In genomic region chr19:1105873-1106840, GRCh38 we compare ENCODE assay signal across 9 cellular contexts. TPM values are rescaled to one million over a fixed set of nuclear protein-coding genes. Genes with fewer than 3 reads are reported as not detected.
A peak's percentile ranks its signal among the peaks of the same experiment; 100 is the strongest.
DNase-seq lines count a peak whose midpoint lies in the region; ATAC-seq and TF ChIP-seq lines count a peak whose summit lies in the region.
"Had no signal": no experiment of that assay in that cellular context is flagged by ENCODE, and none has a peak within 500 bp of the region (broad histone marks: within the 10 kb centered on the region; RNA-seq: fewer than 3 reads in every experiment).

No MANE protein-coding gene starts in this region.

- H3K9me3 ChIP-seq in fibroblast of lung (ENCODE audit: control insufficient read depth, insufficient read depth, low read depth, low read length) = no peaks in the 10 kb centered on the region

- H3K27ac Mint-ChIP-seq in activated CD4-positive, alpha-beta T cell treated with anti-CD3 and anti-CD28 coated beads, Interleukin-2, amount 10 ng/mL, durations not matched to agents 7 days and 5 days = peak overlapping the region; percentile 62
- peak overlapping the region; percentile 30 for H3K27ac Mint-ChIP-seq in activated B cell treated with CpG ODN at 0.5 μM for 24 hours
- H3K27ac Mint-ChIP-seq in stimulated activated naive CD8-positive, alpha-beta T cell treated with anti-CD3 and anti-CD28 coated beads, Interleukin-15, amount 100 ng/mL, for 72 hours = peak overlapping the region in 1 of 2 donors; percentile 91

- peak overlapping the region; percentile 61 for H3K4me3 Mint-ChIP-seq in activated CD4-positive, alpha-beta T cell treated with anti-CD3 and anti-CD28 coated beads, Interleukin-2, amount 10 ng/mL, durations not matched to agents 7 days and 5 days
- H3K4me3 Mint-ChIP-seq in activated B cell treated with CpG ODN at 0.5 μM for 24 hours = peak overlapping the region; percentile 50
- H3K4me3 Mint-ChIP-seq in stimulated activated naive CD8-positive, alpha-beta T cell treated with anti-CD3 and anti-CD28 coated beads, Interleukin-15, amount 100 ng/mL, for 72 hours = peak overlapping the region; percentile 47 to 83

- CTCF ChIA-PET in activated CD4-positive, alpha-beta T cell treated with anti-CD3 and anti-CD28 coated beads, Interleukin-2, amount 10 ng/mL, durations not matched to agents 7 days and 5 days (lab: Charles Lee) = interaction anchor here (0.5 to 1.2 kb wide), 4 partner anchors 8 to 71 kb away, joined by 3 read pairs; no protein-coding TSS in a partner anchor
- CTCF ChIA-PET in activated B cell treated with CpG ODN at 0.5 μM for 24 hours (lab: Charles Lee) = no interaction called here

- no peak for DNase-seq in activated CD4-positive, alpha-beta T cell treated with anti-CD3 and anti-CD28 coated beads, Interleukin-2, amount 10 ng/mL, durations not matched to agents 7 days and 5 days
- no peak for DNase-seq in activated CD4-positive, alpha-beta T cell treated with anti-CD3 and anti-CD28 coated beads, Interleukin-2, amount 50 U/mL, for 48 hours
- DNase-seq in activated B cell treated with CpG ODN at 0.5 μM for 24 hours (no peak), fibroblast of lung (ENCODE audit: low read depth in 2 of 2) (no peak), DMS53 (lab: John Stamatoyannopoulos, UW) (no peak), NCI-H187 (lab: John Stamatoyannopoulos, UW) (no peak)
- no peak for DNase-seq in stimulated activated naive CD8-positive, alpha-beta T cell treated with anti-CD3 and anti-CD28 coated beads, Interleukin-15, amount 100 ng/mL, for 72 hours
- DNase-seq: small intestine had no signal

- H3K27ac ChIP-seq in fibroblast of lung (ENCODE audit: insufficient read depth, low read length) = no peak overlapping the region

- POLR2A ChIA-PET in activated CD4-positive, alpha-beta T cell treated with anti-CD3 and anti-CD28 coated beads, Interleukin-2, amount 10 ng/mL, durations not matched to agents 7 days and 5 days (lab: Charles Lee) = no interaction called here
- POLR2A ChIA-PET in activated B cell treated with CpG ODN at 0.5 μM for 24 hours (lab: Charles Lee) = interaction anchor here (0.6 to 3.7 kb wide), 7 partner anchors 17 to 140 kb away, joined by 3 to 41 read pairs (median 5); partner anchors contain the start of genes ABCA7 and ARHGAP45

- peaks cover 18% of the 10 kb centered on the region for H3K4me1 ChIP-seq in fibroblast of lung (ENCODE audit: control insufficient read depth, extremely low read depth, insufficient read depth, low read length)

- ATAC-seq in activated B cell treated with CpG ODN at 0.5 μM for 24 hours (ENCODE audit: low read depth) (no peak), HG02798 (IDR thresholded peaks at IDR 0.05; ENCODE audit: poor library complexity, unreplicated experiment) (no peak)
- no peak for ATAC-seq in stimulated activated naive CD8-positive, alpha-beta T cell treated with anti-CD3 and anti-CD28 coated beads, Interleukin-15, amount 100 ng/mL, for 72 hours

- TF ChIP-seq CTCF in activated B cell treated with CpG ODN at 0.5 μM for 24 hours (IDR thresholded peaks at IDR 0.05) (no peak), fibroblast of lung (conservative IDR thresholded peaks at IDR 0.05 in 1 of 2, IDR thresholded peaks at IDR 0.05 in 1 of 2; ENCODE audit: low read depth in 1 of 2, low read length in 2 of 2) (no peak)

- H3K36me3 Mint-ChIP-seq in activated CD4-positive, alpha-beta T cell treated with anti-CD3 and anti-CD28 coated beads, Interleukin-2, amount 10 ng/mL, durations not matched to agents 7 days and 5 days (ENCODE audit: low read depth) = peaks cover 2% of the 10 kb centered on the region
- peaks cover 22% of the 10 kb centered on the region for H3K36me3 Mint-ChIP-seq in activated B cell treated with CpG ODN at 0.5 μM for 24 hours (ENCODE audit: low read depth)

- peaks cover 44% of the 10 kb centered on the region for H3K36me3 ChIP-seq in fibroblast of lung (ENCODE audit: control insufficient read depth, insufficient read depth, low read length)

- H3K79me2 ChIP-seq in fibroblast of lung (ENCODE audit: control insufficient read depth, insufficient read depth, low read length) = peaks cover 15% of the 10 kb centered on the region

- no peaks in the 10 kb centered on the region for H3K27me3 ChIP-seq in fibroblast of lung (ENCODE audit: control insufficient read depth, insufficient read depth, low read length)

- peak overlapping the region; percentile 58 for H3K4me2 ChIP-seq in fibroblast of lung (ENCODE audit: extremely low read depth, insufficient read depth, low read length)

- H2AFZ ChIP-seq in fibroblast of lung (ENCODE audit: low read length) = no peak overlapping the region

- intact Hi-C loops in activated B cell treated with CpG ODN at 0.5 μM for 24 hours (cut with micrococcal nuclease) = loop anchor here (10.0 kb wide), 1 partner anchor 181 kb away; the partner anchor contains the start of gene ARID3A

- H3K9me3 Mint-ChIP-seq in activated CD4-positive, alpha-beta T cell treated with anti-CD3 and anti-CD28 coated beads, Interleukin-2, amount 10 ng/mL, durations not matched to agents 7 days and 5 days = no peaks in the 10 kb centered on the region
- H3K9me3 Mint-ChIP-seq in activated B cell treated with CpG ODN at 0.5 μM for 24 hours = no peaks in the 10 kb centered on the region
- H3K9me3 Mint-ChIP-seq in stimulated activated naive CD8-positive, alpha-beta T cell treated with anti-CD3 and anti-CD28 coated beads, Interleukin-15, amount 100 ng/mL, for 72 hours = no peaks in the 10 kb centered on the region

- H3K27me3 Mint-ChIP-seq in activated CD4-positive, alpha-beta T cell treated with anti-CD3 and anti-CD28 coated beads, Interleukin-2, amount 10 ng/mL, durations not matched to agents 7 days and 5 days = no peaks in the 10 kb centered on the region
- no peaks in the 10 kb centered on the region for H3K27me3 Mint-ChIP-seq in activated B cell treated with CpG ODN at 0.5 μM for 24 hours
- no peaks in the 10 kb centered on the region for H3K27me3 Mint-ChIP-seq in stimulated activated naive CD8-positive, alpha-beta T cell treated with anti-CD3 and anti-CD28 coated beads, Interleukin-15, amount 100 ng/mL, for 72 hours

- peaks cover 29% of the 10 kb centered on the region for H3K4me1 Mint-ChIP-seq in activated CD4-positive, alpha-beta T cell treated with anti-CD3 and anti-CD28 coated beads, Interleukin-2, amount 10 ng/mL, durations not matched to agents 7 days and 5 days
- peaks cover 38% of the 10 kb centered on the region for H3K4me1 Mint-ChIP-seq in activated B cell treated with CpG ODN at 0.5 μM for 24 hours
- H3K4me1 Mint-ChIP-seq in stimulated activated naive CD8-positive, alpha-beta T cell treated with anti-CD3 and anti-CD28 coated beads, Interleukin-15, amount 100 ng/mL, for 72 hours = peaks cover 47% of the 10 kb centered on the region

- no peaks in the 10 kb centered on the region for H4K20me1 ChIP-seq in fibroblast of lung (ENCODE audit: control insufficient read depth, extremely low read depth, insufficient read depth, low read length)

- no peak overlapping the region for H3K9ac ChIP-seq in fibroblast of lung (ENCODE audit: insufficient read depth, low read length)

- H3K4me3 ChIP-seq in fibroblast of lung (replicated peaks in 1 of 4; ENCODE audit: control extremely low read depth in 1 of 4, insufficient read depth in 1 of 4, low read depth in 3 of 4, low read length in 4 of 4) = peak overlapping the region in 1 of 4 experiments; percentile 66

RNA-seq across cellular contexts. Expression of gene GPX4, which starts 2.4 kb away (rescaled TPM):
- total RNA-seq in activated CD4-positive, alpha-beta T cell treated with anti-CD3 and anti-CD28 coated beads, Interleukin-2, amount 10 ng/mL, durations not matched to agents 7 days and 5 days = 100 to 1,000 TPM; 106 to 114 TPM
- total RNA-seq in activated B cell treated with CpG ODN at 0.5 μM for 24 hours (213 and 218 TPM in 2 replicates), fibroblast of lung (428 and 430 TPM in 2 replicates)
- 325 and 473 TPM in 2 replicates for polyA plus RNA-seq in fibroblast of lung
- 392 and 625 TPM in 2 replicates for polyA plus RNA-seq in fibroblast of lung (2012)
- polyA minus RNA-seq in fibroblast of lung (ENCODE audit: low replicate concordance) = 298 and 306 TPM in 2 replicates

RNA-seq across cellular contexts. Expression of gene POLR2E, which starts 11.0 kb away (rescaled TPM):
- total RNA-seq in activated CD4-positive, alpha-beta T cell treated with anti-CD3 and anti-CD28 coated beads, Interleukin-2, amount 10 ng/mL, durations not matched to agents 7 days and 5 days = 100 to 1,000 TPM; 120 to 133 TPM
- total RNA-seq in activated B cell treated with CpG ODN at 0.5 μM for 24 hours (173 and 184 TPM in 2 replicates), fibroblast of lung (55.2 and 55.5 TPM in 2 replicates)
- 130 and 214 TPM in 2 replicates for polyA plus RNA-seq in fibroblast of lung
- 267 and 396 TPM in 2 replicates for polyA plus RNA-seq in fibroblast of lung (2012)
- 169 and 202 TPM in 2 replicates for polyA minus RNA-seq in fibroblast of lung (ENCODE audit: low replicate concordance)

RNA-seq across cellular contexts. Expression of gene ARHGAP45, which starts 39.2 kb away (rescaled TPM):
- total RNA-seq in activated CD4-positive, alpha-beta T cell treated with anti-CD3 and anti-CD28 coated beads, Interleukin-2, amount 10 ng/mL, durations not matched to agents 7 days and 5 days = 100 to 1,000 TPM; 487 to 570 TPM
- total RNA-seq in activated B cell treated with CpG ODN at 0.5 μM for 24 hours = 266 and 312 TPM in 2 replicates
- 0.77 and 1.8 TPM in 2 replicates for total RNA-seq in fibroblast of lung
- 0.42 and 0.78 TPM in 2 replicates for polyA plus RNA-seq in fibroblast of lung
- polyA plus RNA-seq in fibroblast of lung (2012) = 3.3 and 7.8 TPM in 2 replicates
- polyA minus RNA-seq in fibroblast of lung (ENCODE audit: low replicate concordance) = 0.67 and 0.90 TPM in 2 replicates

Comparison
In these comparisons a context has a peak if more than half of its experiments do, and no peak if none do; other contexts are left out.
1. RNA of gene ARHGAP45, which starts 39.2 kb away (total RNA-seq): 487 to 570 TPM in activated CD4-positive, alpha-beta T cell treated with anti-CD3 and anti-CD28 coated beads, Interleukin-2, amount 10 ng/mL, durations not matched to agents 7 days and 5 days and 266 to 312 TPM in activated B cell treated with CpG ODN at 0.5 μM for 24 hours; 0.77 to 1.8 TPM in fibroblast of lung; every median in the first group is over 10 times any median in the second.
2. Peak in every context shown above with its lines, with median percentiles within 50 percentile points of each other: H3K4me3 Mint-ChIP-seq.